ENCODE assay signal across 11 cellular contexts in genomic region chr18:55264108-55264507, GRCh38.
DNase-seq lines count a peak whose midpoint lies in the region; ATAC-seq and TF ChIP-seq lines count a peak whose summit lies in the region.
"Had no signal": no experiment of that assay in that cellular context is flagged by ENCODE, and none has a peak within 500 bp of the region (broad histone marks: within the 10 kb centered on the region; RNA-seq: fewer than 3 reads in every experiment).

No MANE protein-coding gene starts in this region.

- H3K36me3 ChIP-seq in IMR-90 (ENCODE audit: control insufficient read depth, insufficient read depth, low read length) (peaks cover 34% of the 10 kb centered on the region), SU-DHL-6 (ENCODE audit: low read length) (no peaks in the 10 kb centered on the region), heart right ventricle (peaks cover 0 to 93% (median 23%) of the 10 kb centered on the region in 9 donors)

- no peak overlapping the region for H4K8ac ChIP-seq in IMR-90 (ENCODE audit: low read depth in 2 of 2, low read length in 2 of 2)

- H3K79me2 ChIP-seq in SU-DHL-6 (ENCODE audit: insufficient read depth, low read length): no peaks in the 10 kb centered on the region

- peak; percentile 26 for DNase-seq in IMR-90
- no peak for DNase-seq in heart right ventricle
- no peak for DNase-seq in sciatic nerve (ENCODE audit: low spot score)
- DNase-seq in KBM-7: no peak
- DNase-seq in activated T-cell treated with anti-CD3 and anti-CD28 coated beads, Interleukin-2, amount 50 U/mL, for 24 hours: no peak
- DNase-seq in amygdala (lab: John Stamatoyannopoulos, UW): no peak
- DNase-seq in GM13976 (ENCODE audit: low spot score): no peak
- DNase-seq: cortex of kidney, DMS53, NCI-H345 had no signal

- 0 out of 2 replicates have a peak, but pooled peaks cover 12% of the 10 kb centered on the region for H3F3A ChIP-seq in SU-DHL-6 (ENCODE audit: insufficient read depth)

- CTCF ChIA-PET in IMR-90 (lab: Yijun Ruan, JAX): no interaction called here

- H2AK9ac ChIP-seq in IMR-90 (replicated peaks; ENCODE audit: low read depth, low read length, poor library complexity): no peak overlapping the region

- no peak for TF ChIP-seq POLR2A in IMR-90 (IDR thresholded peaks at IDR 0.05; ENCODE audit: low read depth, low read length)

- no peaks in the 10 kb centered on the region; the same call in 1 of the 2 replicates for H3K4me1 ChIP-seq in IMR-90 (ENCODE audit: control insufficient read depth, insufficient read depth, low read length)
- H3K4me1 ChIP-seq in heart right ventricle: peaks cover 0 to 73% (median 55%) of the 10 kb centered on the region in 9 donors

- H3K14ac ChIP-seq in IMR-90 (replicated peaks; ENCODE audit: low read depth, low read length): peak overlapping the region; percentile 10; the same call in 1 of the 2 replicates

- H3K56ac ChIP-seq in IMR-90 (ENCODE audit: extremely low read depth, insufficient read depth, low read length): no peak overlapping the region

- ATAC-seq in IMR-90 (ENCODE audit: low read depth) (no peak), heart right ventricle (peak in 7 of 8 donors; percentile 16 to 65 (median 52)), sciatic nerve (peak; percentile 16)

- WGBS in IMR-90 (ENCODE audit: extremely low coverage in 2 of 2, insufficient read length in 1 of 2), 2 experiments: 20% methylated on average over 1 of the region's 3 CpGs; no CpG with 5 or more reads in 1 of the 2 experiments
- 13 to 22% methylated on average over 3 of the region's 3 CpGs for WGBS in heart right ventricle, 2 donors

- H3K9me3 ChIP-seq in IMR-90 (ENCODE audit: control insufficient read depth, insufficient read depth, low read length) (no peaks in the 10 kb centered on the region), SU-DHL-6 (ENCODE audit: insufficient read depth, low read length) (no peaks in the 10 kb centered on the region), heart right ventricle (no peaks in the 10 kb centered on the region)

- H3K79me1 ChIP-seq in IMR-90 (ENCODE audit: low read depth in 1 of 2, low read length in 2 of 2): peaks cover 16 to 34% of the 10 kb centered on the region in 2 experiments

- H3K27me3 ChIP-seq in IMR-90 (ENCODE audit: control insufficient read depth, insufficient read depth, low read length): no peaks in the 10 kb centered on the region
- no peaks in the 10 kb centered on the region for H3K27me3 ChIP-seq in SU-DHL-6 (ENCODE audit: low read length)
- no peaks in the 10 kb centered on the region for H3K27me3 ChIP-seq in heart right ventricle

- no peak overlapping the region for H2BK15ac ChIP-seq in IMR-90 (ENCODE audit: low read depth, low read length)

- H2BK120ac ChIP-seq in IMR-90 (ENCODE audit: low read depth, low read length): no peak overlapping the region

- no peak overlapping the region; the same call in 1 of the 2 replicates for H3K4me2 ChIP-seq in IMR-90 (ENCODE audit: low read depth, low read length)
- peak overlapping the region; percentile 33 for H3K4me2 ChIP-seq in SU-DHL-6 (ENCODE audit: low read depth, low read length, poor library complexity, severe bottlenecking)

- intact Hi-C loops in IMR-90 (cut with micrococcal nuclease) (no loop called here), heart right ventricle (cut with DNase I) (loop anchor here in 4 of 10 donors (10.0 kb wide), 2 partner anchors 51 to 61 kb away; no protein-coding TSS in a partner anchor), sciatic nerve (cut with DNase I) (no loop called here)

- no peak for TF ChIP-seq RAD21 in IMR-90 (IDR thresholded peaks at IDR 0.05; ENCODE audit: low read length)

- no peak overlapping the region for H3K4ac ChIP-seq in IMR-90 (ENCODE audit: low read depth, low read length)

- H3K27ac Mint-ChIP-seq in activated T-cell treated with anti-CD3 and anti-CD28 coated beads, Interleukin-2, amount 50 U/mL, for 24 hours: no peak overlapping the region

- no peak overlapping the region for H3K4me3 Mint-ChIP-seq in activated T-cell treated with anti-CD3 and anti-CD28 coated beads, Interleukin-2, amount 50 U/mL, for 24 hours

- BruUV-seq in IMR-90 (replicated peaks; lab: Mats Ljungman, UMichigan): no TSS peak

- no peaks in the 10 kb centered on the region for H3K4me1 Mint-ChIP-seq in activated T-cell treated with anti-CD3 and anti-CD28 coated beads, Interleukin-2, amount 50 U/mL, for 24 hours (ENCODE audit: low read depth)

- dilution Hi-C loops in IMR-90 (cut with HindIII; ENCODE audit: low sequenced_read_pairs, unreplicated experiment): no loop called here

- H4K20me1 ChIP-seq in IMR-90 (ENCODE audit: insufficient read depth, low read length) (no peaks in the 10 kb centered on the region), SU-DHL-6 (ENCODE audit: low read depth, low read length) (no peaks in the 10 kb centered on the region)

- H3K9ac ChIP-seq in IMR-90 (ENCODE audit: low read depth, low read length) (no peak overlapping the region), SU-DHL-6 (ENCODE audit: low read length) (peak overlapping the region; percentile 11; the same call in 1 of the 2 replicates)

- H3K27ac ChIP-seq in IMR-90 (ENCODE audit: insufficient read depth, low read length) (no peak overlapping the region), SU-DHL-6 (ENCODE audit: low read depth, low read length) (peak overlapping the region; percentile 85), heart right ventricle (peak overlapping the region in 8 of 10 donors; percentile 21 to 76 (median 50))

- no peak overlapping the region for H2AFZ ChIP-seq in IMR-90 (replicated peaks; ENCODE audit: low read length, poor library complexity)
- H2AFZ ChIP-seq in SU-DHL-6 (ENCODE audit: low read depth, low read length, severe bottlenecking): peak overlapping the region; percentile 29

- H3K4me3 ChIP-seq in IMR-90 (ENCODE audit: insufficient read depth, low read depth, low read length) (no peak overlapping the region), SU-DHL-6 (ENCODE audit: insufficient read depth, low read length, poor library complexity, severe bottlenecking) (no peak overlapping the region), heart right ventricle (no peak overlapping the region)

- no peaks in the 10 kb centered on the region for H3K9me2 ChIP-seq in SU-DHL-6 (replicated peaks; ENCODE audit: insufficient read depth, low read length)

- no peak overlapping the region for H4K91ac ChIP-seq in IMR-90 (ENCODE audit: insufficient read depth, low read depth, low read length)

- in situ Hi-C loops in IMR-90 (cut with MboI; ENCODE audit: low sequenced_read_pairs): no loop called here
- in situ Hi-C loops in KBM-7 (cut with MboI; ENCODE audit: low pct_unique_long_range_greater_than_20kb, low sequenced_read_pairs): no loop called here
- in situ Hi-C loops in GM13976 (cut with MboI; ENCODE audit: low sequenced_read_pairs, unreplicated experiment): no loop called here

- POLR2A ChIA-PET in IMR-90 (lab: Charles Lee; ENCODE audit: unreplicated experiment): no interaction called here

- H2BK5ac ChIP-seq in IMR-90 (ENCODE audit: low read depth, low read length, poor library complexity, severe bottlenecking): no peak overlapping the region

- H4K5ac ChIP-seq in IMR-90 (ENCODE audit: low read depth, low read length): no peak overlapping the region

- no peak overlapping the region for H2AK5ac ChIP-seq in IMR-90 (ENCODE audit: low read depth, low read length)

- no peak overlapping the region for H3K18ac ChIP-seq in IMR-90 (ENCODE audit: low read depth, low read length)

- no peak overlapping the region for H3K23ac ChIP-seq in IMR-90 (ENCODE audit: low read depth, low read length)

- no peaks in the 10 kb centered on the region for H3K27me3 Mint-ChIP-seq in activated T-cell treated with anti-CD3 and anti-CD28 coated beads, Interleukin-2, amount 50 U/mL, for 24 hours

- peaks cover 7% of the 10 kb centered on the region for H3K9me1 ChIP-seq in IMR-90 (ENCODE audit: insufficient read depth, low read length)

- H2BK20ac ChIP-seq in IMR-90 (ENCODE audit: low read depth, low read length): no peak overlapping the region

- H3K9me3 Mint-ChIP-seq in activated T-cell treated with anti-CD3 and anti-CD28 coated beads, Interleukin-2, amount 50 U/mL, for 24 hours: no peaks in the 10 kb centered on the region

- H3K36me3 Mint-ChIP-seq in activated T-cell treated with anti-CD3 and anti-CD28 coated beads, Interleukin-2, amount 50 U/mL, for 24 hours (ENCODE audit: low read depth): no peaks in the 10 kb centered on the region

- TF ChIP-seq CTCF in IMR-90 (conservative IDR thresholded peaks at IDR 0.05; ENCODE audit: low read depth, low read length): no peak
- TF ChIP-seq CTCF in SU-DHL-6 (IDR thresholded peaks at IDR 0.05; ENCODE audit: insufficient read depth, low read length, poor library complexity, severe bottlenecking): no peak
- TF ChIP-seq CTCF in heart right ventricle (IDR thresholded peaks at IDR 0.05): no peak
- no peak for TF ChIP-seq CTCF in GM13976 (IDR thresholded peaks at IDR 0.05; ENCODE audit: borderline replicate concordance, control extremely low read depth, extremely low read depth, insufficient read depth, missing control alignments)

TF ChIP-seq in IMR-90, 13 proteins besides CTCF, POLR2A, EP300 and RAD21:
- TF ChIP-seq ELK1 (IDR thresholded peaks at IDR 0.05; ENCODE audit: borderline replicate concordance, low read depth, low read length): no peak
